Comparison of ENCODE assay signal across 8 cellular contexts in genomic region chr5:132674671-132675506, GRCh38. TPM values are rescaled to one million over a fixed set of nuclear protein-coding genes. Genes with fewer than 3 reads are reported as not detected.
A peak's percentile ranks its signal among the peaks of the same experiment; 100 is the strongest.
DNase-seq lines count a peak whose midpoint lies in the region; ATAC-seq and TF ChIP-seq lines count a peak whose summit lies in the region.

No MANE protein-coding gene starts in this region.

- no CpG with 5 or more reads among the region's 13 CpGs for WGBS in neuronal stem cell (ENCODE audit: extremely low coverage in 2 of 2, insufficient read length in 2 of 2, insufficient replicate concordance in 1 of 2), 2 donors

- H2BK12ac ChIP-seq in neuronal stem cell (ENCODE audit: low read length) = no peak overlapping the region

- H3K27me3 ChIP-seq in brain microvascular endothelial cell (replicated peaks) (no peaks in the 10 kb centered on the region), neuronal stem cell (ENCODE audit: control insufficient read depth in 3 of 3, insufficient read depth in 3 of 3, low read depth in 1 of 3, low read length in 3 of 3) (peaks cover 0 to 19% (median 0%) of the 10 kb centered on the region in 3 experiments)

- H4K8ac ChIP-seq in neuronal stem cell (ENCODE audit: low read depth, low read length) = no peak overlapping the region

- no peak overlapping the region for H2BK15ac ChIP-seq in neuronal stem cell (ENCODE audit: low read length)

- H3K36me3 ChIP-seq in brain microvascular endothelial cell (replicated peaks) (no peaks in the 10 kb centered on the region), neuronal stem cell (replicated peaks in 1 of 2; ENCODE audit: control insufficient read depth in 2 of 2, insufficient read depth in 2 of 2, low read length in 2 of 2) (no peaks in the 10 kb centered on the region)

- TF ChIP-seq CTCF in GM12865 (IDR thresholded peaks at IDR 0.05; ENCODE audit: insufficient read depth, low read depth, low read length, missing control alignments) = no peak
- no peak for TF ChIP-seq CTCF in brain microvascular endothelial cell (IDR thresholded peaks at IDR 0.05; ENCODE audit: low read depth, low read length, missing control alignments)

- H3K79me1 ChIP-seq in neuronal stem cell (ENCODE audit: low read depth, low read length) = no peaks in the 10 kb centered on the region

- H3K23ac ChIP-seq in neuronal stem cell (ENCODE audit: low read depth, low read length, poor library complexity) = peak overlapping the region; percentile 14

- no peak overlapping the region for H2AFZ ChIP-seq in neuronal stem cell (ENCODE audit: low read length)

- no peak overlapping the region for H3K4ac ChIP-seq in neuronal stem cell (ENCODE audit: low read length)

- H3K9ac ChIP-seq in neuronal stem cell (ENCODE audit: low read depth, low read length, poor library complexity) = no peak overlapping the region

- H2BK120ac ChIP-seq in neuronal stem cell (ENCODE audit: low read depth, low read length) = no peak overlapping the region

- no peak overlapping the region for H3K18ac ChIP-seq in neuronal stem cell (ENCODE audit: low read length)

- in situ Hi-C loops in brain microvascular endothelial cell (cut with HindIII; ENCODE audit: low pct_ligation_motif_present, low sequenced_read_pairs) = no loop called here

- H3K4me3 ChIP-seq in GM12865 (ENCODE audit: low read depth, low read length) (peak overlapping the region; percentile 52), brain microvascular endothelial cell (ENCODE audit: low read depth, low read length) (no peak overlapping the region), neuronal stem cell (ENCODE audit: low read length in 2 of 2) (no peak overlapping the region)

- ATAC-seq in GM21381 (IDR thresholded peaks at IDR 0.05; ENCODE audit: unreplicated experiment) (peak; percentile 82), HG03520 (IDR thresholded peaks at IDR 0.05; ENCODE audit: unreplicated experiment) (peak; percentile 79)

- H3K4me1 ChIP-seq in neuronal stem cell (ENCODE audit: control insufficient read depth in 2 of 2, insufficient read depth in 1 of 2, low read depth in 1 of 2, low read length in 2 of 2) = peaks cover 0 to 2% of the 10 kb centered on the region in 2 donors

- H3K14ac ChIP-seq in neuronal stem cell (ENCODE audit: low read length) = no peak overlapping the region

- peak; percentile 88 for DNase-seq in GM12865 (ENCODE audit: low read depth)
- peak; percentile 94 for DNase-seq in brain microvascular endothelial cell
- DNase-seq in neuronal stem cell (ENCODE audit: low spot score) = no peak
- DNase-seq in SHP77 treated with DMSO at 0.1 percent for 48 hours (lab: John Stamatoyannopoulos, UW) = no peak
- DNase-seq in NCI-H345 (lab: John Stamatoyannopoulos, UW) = no peak
- DNase-seq in NCI-H146 treated with DMSO at 0.1 percent for 48 hours (lab: John Stamatoyannopoulos, UW; ENCODE audit: unreplicated experiment) = no peak

- no peak overlapping the region for H2BK5ac ChIP-seq in neuronal stem cell (ENCODE audit: low read length)

- no peak overlapping the region for H4K91ac ChIP-seq in neuronal stem cell (ENCODE audit: low read depth, low read length, poor library complexity)

- H3K27ac ChIP-seq in brain microvascular endothelial cell (peak overlapping the region; percentile 74), neuronal stem cell (replicated peaks; ENCODE audit: low read length) (no peak overlapping the region)

- no peak overlapping the region for H3K4me2 ChIP-seq in neuronal stem cell (ENCODE audit: insufficient read depth, low read length, poor library complexity, severe bottlenecking)

- no peaks in the 10 kb centered on the region for H3K9me3 ChIP-seq in neuronal stem cell (replicated peaks in 1 of 2; ENCODE audit: control insufficient read depth in 2 of 2, insufficient read depth in 1 of 2, low read depth in 1 of 2, low read length in 2 of 2)

- H2AK5ac ChIP-seq in neuronal stem cell (ENCODE audit: low read depth, low read length) = no peak overlapping the region

RNA-seq across cellular contexts. Expression of gene IL4, which starts 1.1 kb away (rescaled TPM):
- not detected for polyA plus RNA-seq in neuronal stem cell (2013, experiment 1 of 2)
- not detected for polyA plus RNA-seq in neuronal stem cell (2013, experiment 2 of 2)

RNA-seq across cellular contexts. Expression of gene IL13, which starts 16.9 kb away (rescaled TPM):
- polyA plus RNA-seq in neuronal stem cell (2013, experiment 1 of 2) = not detected
- not detected for polyA plus RNA-seq in neuronal stem cell (2013, experiment 2 of 2)

Comparison
In these comparisons a context has a peak if more than half of its experiments do, and no peak if none do; other contexts are left out.
1. DNase-seq: peak in GM12865 (single experiment) and brain microvascular endothelial cell (single experiment); none in neuronal stem cell (single experiment), SHP77 treated with DMSO at 0.1 percent for 48 hours (single experiment), NCI-H345 (single experiment) and NCI-H146 treated with DMSO at 0.1 percent for 48 hours (single experiment).